8 cellular contexts compared by ENCODE assay signal in the genomic region with DNA sequence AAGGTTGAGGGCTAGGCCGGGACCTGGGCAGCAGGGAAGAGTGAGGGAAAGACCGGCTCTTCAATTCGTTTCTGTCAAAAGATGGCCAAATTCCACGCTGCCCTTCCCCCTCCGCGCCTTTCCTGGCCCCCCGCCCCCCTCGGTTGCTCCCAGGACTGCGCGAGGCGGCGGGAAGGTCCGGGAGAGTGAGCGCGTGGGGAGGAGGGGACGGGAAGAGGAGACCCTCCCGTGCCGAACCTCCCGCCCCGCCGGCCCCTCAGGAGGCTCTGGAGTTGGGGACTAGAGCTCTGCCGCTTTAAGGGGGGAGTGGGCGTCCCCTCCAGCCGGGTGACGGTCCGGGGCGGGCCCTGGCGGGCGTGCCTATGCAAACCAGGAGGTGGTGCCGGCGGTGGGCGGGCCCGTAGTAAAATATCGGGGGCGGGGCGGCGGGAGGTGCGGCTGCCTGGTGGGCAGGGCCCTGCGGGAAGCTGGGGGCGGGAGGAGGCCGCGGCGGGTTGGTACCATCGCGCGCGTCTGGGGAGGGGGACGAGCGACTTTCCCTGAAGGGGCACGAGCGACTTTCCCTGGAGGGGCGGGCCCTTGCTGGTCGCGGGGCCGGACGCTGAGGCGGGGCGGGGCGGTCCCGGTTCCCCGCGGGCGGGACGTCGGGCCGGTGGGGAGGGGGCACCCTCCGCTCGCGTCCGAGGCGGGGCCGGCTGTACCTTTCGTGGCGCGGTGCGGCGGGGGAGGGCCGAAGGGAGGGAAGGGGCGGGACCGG. TPM values are rescaled to one million over a fixed set of nuclear protein-coding genes. Genes with fewer than 3 reads are reported as not detected.
A peak's percentile ranks its signal among the peaks of the same experiment; 100 is the strongest.
DNase-seq lines count a peak whose midpoint lies in the region; ATAC-seq, FAIRE-seq and TF ChIP-seq lines count a peak whose summit lies in the region.

No MANE protein-coding gene starts in this region.

- intact Hi-C loops in left ventricle myocardium superior (cut with micrococcal nuclease) = no loop called here
- intact Hi-C loops in prostate gland (cut with DNase I) = loop anchor here (1.0 to 2.0 kb wide), 2 partner anchors 27 to 58 kb away; a partner anchor contains a TSS

- FAIRE-seq in GM12892 (lab: Jason Lieb, UNC) = no peak

- H3K4me3 ChIP-seq in prostate gland = peak overlapping the region; percentile 56 to 80

- H3K27ac ChIP-seq in prostate gland = peak overlapping the region; percentile 90 to 92

- H3K36me3 Mint-ChIP-seq in T-helper 1 cell treated with Interleukin-12 subunit alpha and Interleukin-12 subunit beta and Interleukin-4 antibody, amounts not matched to agents 30 μg/mL and 1 μg/mL, for 36 hours (ENCODE audit: low read depth) = peaks cover 2% of the 10 kb centered on the region

- TF ChIP-seq POLR2A in GM12892 (IDR thresholded peaks at IDR 0.05; ENCODE audit: low read depth, low read length) = no peak
- peak; percentile 82 for TF ChIP-seq POLR2A in prostate gland (IDR thresholded peaks at IDR 0.05)

- peaks cover 22% of the 10 kb centered on the region for H3K4me1 Mint-ChIP-seq in T-helper 1 cell treated with Interleukin-12 subunit alpha and Interleukin-12 subunit beta and Interleukin-4 antibody, amounts not matched to agents 30 μg/mL and 1 μg/mL, for 36 hours (ENCODE audit: low read depth)

- H3K36me3 ChIP-seq in prostate gland = no peaks in the 10 kb centered on the region

- H3K4me1 ChIP-seq in prostate gland (replicated peaks) = peaks cover 6% of the 10 kb centered on the region

- peak overlapping the region; percentile 88 for H3K4me3 Mint-ChIP-seq in T-helper 1 cell treated with Interleukin-12 subunit alpha and Interleukin-12 subunit beta and Interleukin-4 antibody, amounts not matched to agents 30 μg/mL and 1 μg/mL, for 36 hours

- peak overlapping the region; percentile 82 for H3K27ac Mint-ChIP-seq in T-helper 1 cell treated with Interleukin-12 subunit alpha and Interleukin-12 subunit beta and Interleukin-4 antibody, amounts not matched to agents 30 μg/mL and 1 μg/mL, for 36 hours

- DNase-seq in GM12892 (ENCODE audit: insufficient read length) (peak; percentile 78), NCI-H146 treated with DMSO at 0.1 percent for 48 hours (lab: John Stamatoyannopoulos, UW; ENCODE audit: unreplicated experiment) (peak; percentile 95), amygdala (lab: John Stamatoyannopoulos, UW) (peak; percentile 80 to 100 (median 98)), left ventricle myocardium superior (peak; percentile 99), prostate gland (ENCODE audit: low spot score) (peak; percentile 97), ureter (ENCODE audit: low spot score) (peak; percentile 98)

- H3K27me3 ChIP-seq in prostate gland (replicated peaks; ENCODE audit: insufficient read depth) = no peaks in the 10 kb centered on the region

- no peaks in the 10 kb centered on the region for H3K9me3 ChIP-seq in prostate gland

- H3K9me3 Mint-ChIP-seq in T-helper 1 cell treated with Interleukin-12 subunit alpha and Interleukin-12 subunit beta and Interleukin-4 antibody, amounts not matched to agents 30 μg/mL and 1 μg/mL, for 36 hours = no peaks in the 10 kb centered on the region

- 1% methylated on average over 57 of the region's 80 CpGs for WGBS in prostate gland

- ATAC-seq in HG02884 (IDR thresholded peaks at IDR 0.05; ENCODE audit: unreplicated experiment) (peak; percentile 72), left ventricle myocardium superior (peak; percentile 95)

- peak in 1 of 4 experiments; percentile 21 for TF ChIP-seq CTCF in prostate gland (IDR thresholded peaks at IDR 0.05)

- peaks cover 24% of the 10 kb centered on the region for H3K27me3 Mint-ChIP-seq in T-helper 1 cell treated with Interleukin-12 subunit alpha and Interleukin-12 subunit beta and Interleukin-4 antibody, amounts not matched to agents 30 μg/mL and 1 μg/mL, for 36 hours (ENCODE audit: low read depth)

RNA-seq across cellular contexts. Expression of a gene that starts 58.2 kb away (rescaled TPM):
- 6.8 TPM for polyA plus RNA-seq in GM12892 (2012; ENCODE audit: missing spikeins)
- total RNA-seq in left ventricle myocardium superior (8.9 TPM), prostate gland (10 to 100 TPM; 28.2 to 32.0 TPM), ureter (30.7 TPM)

Comparison
In these comparisons a context has a peak if more than half of its experiments do, and no peak if none do; other contexts are left out.
1. Peak in every context shown above with its lines: DNase-seq, ATAC-seq, H3K4me3 ChIP-seq and H3K27ac ChIP-seq.